24 cellular contexts compared by ENCODE assay signal in the genomic region with DNA sequence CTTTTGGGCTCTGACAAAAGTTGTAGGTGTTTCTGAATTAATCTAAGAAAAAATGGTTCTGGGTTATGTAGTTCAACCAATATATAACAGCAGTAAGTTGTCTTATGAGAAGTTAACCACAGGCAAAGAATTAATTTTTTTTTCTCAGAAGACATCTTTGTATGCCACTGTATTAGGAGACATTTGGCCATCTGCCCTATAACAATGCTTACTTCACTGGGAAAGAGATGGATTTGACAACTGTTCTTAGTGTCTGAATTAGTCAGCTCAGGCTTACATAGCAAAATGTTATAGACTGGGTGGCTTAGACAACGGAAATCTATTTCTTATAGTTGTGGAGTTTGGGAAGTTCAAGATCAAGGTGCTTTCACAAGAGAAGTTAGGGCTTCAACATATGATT.
DNase-seq lines count a peak whose midpoint lies in the region; FAIRE-seq and TF ChIP-seq lines count a peak whose summit lies in the region.
"Had no signal": no experiment of that assay in that cellular context is flagged by ENCODE, and none has a peak within 500 bp of the region (broad histone marks: within the 10 kb centered on the region; RNA-seq: fewer than 3 reads in every experiment).

No MANE protein-coding gene starts in this region.

- no peak overlapping the region for H2AFZ ChIP-seq in astrocyte (ENCODE audit: low read depth, low read length)

- H3K36me3 Mint-ChIP-seq in astrocyte (ENCODE audit: low read depth, unreplicated experiment), result no peaks in the 10 kb centered on the region
- H3K36me3 Mint-ChIP-seq: CD14-positive monocyte; CD8-positive, alpha-beta memory T cell had no signal

- H4K20me1 ChIP-seq in astrocyte (ENCODE audit: insufficient read depth, low read length), result no peaks in the 10 kb centered on the region
- H4K20me1 ChIP-seq: BLaER1 treated with 17β-estradiol and CSF1 and Interleukin-3, amounts not matched to agents 10 nM and 100 nM had no signal

- H3K9me3 ChIP-seq in astrocyte (ENCODE audit: insufficient read depth, low read depth, low read length), result no peaks in the 10 kb centered on the region
- no peaks in the 10 kb centered on the region for H3K9me3 ChIP-seq in spleen
- H3K9me3 ChIP-seq: A549, BE2C, HAP-1 had no signal

- intact Hi-C loops in spleen (cut with DNase I; ENCODE audit: low total_unique reads), result no loop called here

- no peaks in the 10 kb centered on the region for H3K4me1 Mint-ChIP-seq in astrocyte (ENCODE audit: low read depth, unreplicated experiment)
- H3K4me1 Mint-ChIP-seq: CD14-positive monocyte; CD8-positive, alpha-beta memory T cell had no signal

- no peak for FAIRE-seq in astrocyte (lab: Jason Lieb, UNC)
- FAIRE-seq: A549, D721Med, GM12891, GM18507, H54 had no signal

- H3K4me3 ChIP-seq in astrocyte (ENCODE audit: insufficient read depth, low read depth, low read length) (no peak overlapping the region), fibroblast of mammary gland (ENCODE audit: control insufficient read depth, low read depth, low read length) (no peak overlapping the region), skeletal muscle cell (ENCODE audit: low read depth, low read length) (no peak overlapping the region), spleen (no peak overlapping the region)
- H3K4me3 ChIP-seq: A549; BLaER1 treated with 17β-estradiol and CSF1 and Interleukin-3, amounts not matched to agents 10 nM and 100 nM; HAP-1 had no signal

- no peak overlapping the region for H3K27ac ChIP-seq in astrocyte (ENCODE audit: low read depth, low read length)
- H3K27ac ChIP-seq in spleen, result no peak overlapping the region
- H3K27ac ChIP-seq: A549; BLaER1 treated with 17β-estradiol and CSF1 and Interleukin-3, amounts not matched to agents 10 nM and 100 nM had no signal

- 46 to 79% (median 76%) methylated on average over 1 of the region's 1 CpG for WGBS in spleen, 5 donors

- H3K27me3 Mint-ChIP-seq in astrocyte (ENCODE audit: low read depth, unreplicated experiment), result peaks cover 2% of the 10 kb centered on the region
- H3K27me3 Mint-ChIP-seq: CD4-positive, alpha-beta T cell; CD8-positive, alpha-beta memory T cell had no signal

- no peak overlapping the region for H3K4me3 Mint-ChIP-seq in astrocyte (ENCODE audit: unreplicated experiment)
- H3K4me3 Mint-ChIP-seq: CD14-positive monocyte; CD4-positive, alpha-beta T cell; CD8-positive, alpha-beta memory T cell had no signal

- H3K27me3 ChIP-seq in astrocyte (ENCODE audit: insufficient read depth, low read length) (no peaks in the 10 kb centered on the region), spleen (replicated peaks in 1 of 7) (no peaks in the 10 kb centered on the region)
- H3K27me3 ChIP-seq: BE2C; BLaER1 treated with 17β-estradiol and CSF1 and Interleukin-3, amounts not matched to agents 10 nM and 100 nM had no signal

- H3K9me3 Mint-ChIP-seq in astrocyte (ENCODE audit: unreplicated experiment), result peaks cover 3% of the 10 kb centered on the region

- H3K36me3 ChIP-seq in astrocyte (ENCODE audit: insufficient read depth, low read length) (no peaks in the 10 kb centered on the region), spleen (no peaks in the 10 kb centered on the region)
- H3K36me3 ChIP-seq: BE2C; BLaER1 treated with 17β-estradiol and CSF1 and Interleukin-3, amounts not matched to agents 10 nM and 100 nM; HAP-1 had no signal

- no peak overlapping the region for H3K9ac ChIP-seq in astrocyte (ENCODE audit: low read length)
- H3K9ac ChIP-seq: BLaER1 treated with 17β-estradiol and CSF1 and Interleukin-3, amounts not matched to agents 10 nM and 100 nM had no signal

- no peaks in the 10 kb centered on the region for H3K79me2 ChIP-seq in astrocyte (ENCODE audit: insufficient read depth, low read length)

- H3K27ac Mint-ChIP-seq in astrocyte (ENCODE audit: unreplicated experiment), result no peak overlapping the region
- H3K27ac Mint-ChIP-seq: CD14-positive monocyte; CD4-positive, alpha-beta T cell; CD8-positive, alpha-beta memory T cell had no signal

- no peak overlapping the region for H3K4me2 ChIP-seq in astrocyte (ENCODE audit: low read length)
- H3K4me2 ChIP-seq: A549; BLaER1 treated with 17β-estradiol and CSF1 and Interleukin-3, amounts not matched to agents 10 nM and 100 nM had no signal

- DNase-seq in astrocyte (ENCODE audit: low read depth) (peak; percentile 53), fibroblast of mammary gland (ENCODE audit: low read depth) (peak; percentile 19), skeletal muscle cell (ENCODE audit: low read depth) (peak; percentile 9), spleen (no peak), iPS-NIHi11 (ENCODE audit: low spot score) (no peak)
- no peak for DNase-seq in activated T-cell treated with anti-CD3 and anti-CD28 coated beads, Interleukin-2, amount 50 U/mL, for 48 hours
- DNase-seq: 8988T; ACHN; AML-193; BE2C; CD4-positive, alpha-beta T cell; CD8-positive, alpha-beta memory T cell; DMS53; DMS79 treated with DMSO at 0.1 percent for 48 hours; GF-D8; GOT3 had no signal

- H3K4me1 ChIP-seq in astrocyte (ENCODE audit: insufficient read depth, low read length) (peaks cover 5% of the 10 kb centered on the region), spleen (no peaks in the 10 kb centered on the region)
- H3K4me1 ChIP-seq: A549; BE2C; BLaER1 treated with 17β-estradiol and CSF1 and Interleukin-3, amounts not matched to agents 10 nM and 100 nM; HAP-1 had no signal

- TF ChIP-seq CTCF in astrocyte (IDR thresholded peaks at IDR 0.05; ENCODE audit: insufficient read depth, low read depth, low read length) (no peak), fibroblast of mammary gland (conservative IDR thresholded peaks at IDR 0.05; ENCODE audit: control insufficient read depth, insufficient read depth, low read depth, low read length) (no peak), spleen (IDR thresholded peaks at IDR 0.05 in 8 of 11, conservative IDR thresholded peaks at IDR 0.05 in 3 of 11) (no peak)

- no peak for TF ChIP-seq POLR2A in spleen (IDR thresholded peaks at IDR 0.05)

Comparison
In these comparisons a context has a peak if more than half of its experiments do, and no peak if none do; other contexts are left out.
1. DNase-seq: peak in astrocyte (single experiment), fibroblast of mammary gland (single experiment) and skeletal muscle cell (single experiment); none in spleen (single experiment), iPS-NIHi11 (single experiment) and activated T-cell treated with anti-CD3 and anti-CD28 coated beads, Interleukin-2, amount 50 U/mL, for 48 hours (0 of 2).